ENCODE assay signal across 25 cellular contexts in the genomic region with DNA sequence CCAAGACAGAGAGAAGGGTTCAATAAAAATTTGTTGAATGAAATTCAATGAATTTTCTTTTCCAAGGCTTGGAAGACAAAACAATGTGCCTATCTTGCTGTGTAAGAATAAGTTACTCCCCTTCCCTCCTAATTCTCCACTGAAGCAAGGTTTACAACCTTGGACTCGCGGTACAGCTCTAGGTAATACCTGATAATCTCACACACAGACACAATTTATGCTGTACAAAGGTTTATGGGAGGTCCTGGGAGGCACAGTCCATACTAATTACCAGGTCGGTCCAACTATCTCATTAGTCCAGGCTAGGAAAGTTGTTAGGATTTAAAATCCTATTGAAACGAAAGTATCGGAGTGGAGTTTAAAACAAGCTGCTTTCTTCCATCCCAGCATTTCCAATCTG. TPM values are rescaled to one million over a fixed set of nuclear protein-coding genes. Genes with fewer than 3 reads are reported as not detected.
A peak's percentile ranks its signal among the peaks of the same experiment; 100 is the strongest.
DNase-seq lines count a peak whose midpoint lies in the region; ATAC-seq and TF ChIP-seq lines count a peak whose summit lies in the region.
"Had no signal": no experiment of that assay in that cellular context is flagged by ENCODE, and none has a peak within 500 bp of the region (broad histone marks: within the 10 kb centered on the region; RNA-seq: fewer than 3 reads in every experiment).

No MANE protein-coding gene starts in this region.

- no peak overlapping the region for H3K9ac ChIP-seq in colonic mucosa (ENCODE audit: low read depth in 2 of 2, low read length in 2 of 2)

- H3K27ac Mint-ChIP-seq in activated naive CD4-positive, alpha-beta T cell treated with anti-CD3 and anti-CD28 coated beads for 36 hours: peak overlapping the region; percentile 42
- peak overlapping the region in 1 of 2 donors; percentile 40 for H3K27ac Mint-ChIP-seq in activated naive CD4-positive, alpha-beta T cell treated with anti-CD3 and anti-CD28 coated beads, Interleukin-2, amount 50 U/mL, for 72 hours
- H3K27ac Mint-ChIP-seq in T-cell: peak overlapping the region; percentile 75 to 79
- H3K27ac Mint-ChIP-seq: activated B cell treated with CpG ODN at 0.5 μM for 24 hours, HFFc6 had no signal

- no peaks in the 10 kb centered on the region for H3K36me3 ChIP-seq in colonic mucosa
- H3K36me3 ChIP-seq: tibial nerve had no signal

- POLR2A ChIA-PET in T-cell (lab: Charles Lee): no interaction called here

- CTCF ChIA-PET in activated naive CD4-positive, alpha-beta T cell treated with anti-CD3 and anti-CD28 coated beads for 36 hours (lab: Charles Lee): no interaction called here
- CTCF ChIA-PET in T-cell (lab: Charles Lee): no interaction called here

- ATAC-seq in activated naive CD4-positive, alpha-beta T cell treated with anti-CD3 and anti-CD28 coated beads, Interleukin-2, amount 50 U/mL, for 72 hours: no peak
- no peak for ATAC-seq in T-cell (replicated peaks in 1 of 4)
- ATAC-seq in GM21526 (IDR thresholded peaks at IDR 0.05; ENCODE audit: low FRiP score, unreplicated experiment): no peak
- ATAC-seq: left cardiac atrium, right cardiac atrium had no signal

- no peak for TF ChIP-seq CTCF in colonic mucosa (IDR thresholded peaks at IDR 0.05)
- no peak for TF ChIP-seq CTCF in retinal pigment epithelial cell (conservative IDR thresholded peaks at IDR 0.05; ENCODE audit: low read depth, low read length)
- TF ChIP-seq CTCF in GM10266 (IDR thresholded peaks at IDR 0.05; ENCODE audit: control insufficient read depth, insufficient read depth, low read depth, missing control alignments): no peak

- H3K27me3 ChIP-seq in colonic mucosa: no peaks in the 10 kb centered on the region
- H3K27me3 ChIP-seq: tibial nerve had no signal

- H3K27me3 Mint-ChIP-seq in activated naive CD4-positive, alpha-beta T cell treated with anti-CD3 and anti-CD28 coated beads for 36 hours (ENCODE audit: low read depth): no peaks in the 10 kb centered on the region
- no peaks in the 10 kb centered on the region for H3K27me3 Mint-ChIP-seq in T-cell
- H3K27me3 Mint-ChIP-seq: activated B cell treated with CpG ODN at 0.5 μM for 24 hours; CD4-positive, alpha-beta memory T cell had no signal

- H3K9me3 ChIP-seq in colonic mucosa: no peaks in the 10 kb centered on the region
- H3K9me3 ChIP-seq: tibial nerve had no signal

- H3K4me1 Mint-ChIP-seq in activated naive CD4-positive, alpha-beta T cell treated with anti-CD3 and anti-CD28 coated beads for 36 hours (ENCODE audit: low read depth): peaks cover 85% of the 10 kb centered on the region
- peaks cover 80 to 94% (median 94%) of the 10 kb centered on the region in 3 donors for H3K4me1 Mint-ChIP-seq in T-cell
- H3K4me1 Mint-ChIP-seq: activated B cell treated with CpG ODN at 0.5 μM for 24 hours had no signal

- H3K9me3 Mint-ChIP-seq in activated naive CD4-positive, alpha-beta T cell treated with anti-CD3 and anti-CD28 coated beads for 36 hours: no peaks in the 10 kb centered on the region
- no peaks in the 10 kb centered on the region for H3K9me3 Mint-ChIP-seq in activated naive CD4-positive, alpha-beta T cell treated with anti-CD3 and anti-CD28 coated beads, Interleukin-2, amount 50 U/mL, for 72 hours
- H3K9me3 Mint-ChIP-seq in T-cell: no peaks in the 10 kb centered on the region
- H3K9me3 Mint-ChIP-seq: activated B cell treated with CpG ODN at 0.5 μM for 24 hours; CD4-positive, alpha-beta memory T cell had no signal

- peak overlapping the region; percentile 13 for H3K27ac ChIP-seq in colonic mucosa
- H3K27ac ChIP-seq: epithelial cell of prostate, RWPE1, tibial nerve had no signal

- no peak overlapping the region for H3K4me3 Mint-ChIP-seq in activated naive CD4-positive, alpha-beta T cell treated with anti-CD3 and anti-CD28 coated beads for 36 hours
- peak overlapping the region in 1 of 3 donors; percentile 4 for H3K4me3 Mint-ChIP-seq in T-cell
- H3K4me3 Mint-ChIP-seq: activated B cell treated with CpG ODN at 0.5 μM for 24 hours; CD4-positive, alpha-beta memory T cell; HFFc6 had no signal

- H3K36me3 Mint-ChIP-seq in activated naive CD4-positive, alpha-beta T cell treated with anti-CD3 and anti-CD28 coated beads for 36 hours (ENCODE audit: low read depth): no peaks in the 10 kb centered on the region
- H3K36me3 Mint-ChIP-seq in activated naive CD4-positive, alpha-beta T cell treated with anti-CD3 and anti-CD28 coated beads, Interleukin-2, amount 50 U/mL, for 72 hours: no peaks in the 10 kb centered on the region
- H3K36me3 Mint-ChIP-seq in T-cell: peaks cover 8% of the 10 kb centered on the region

- H3K4me3 ChIP-seq in colonic mucosa: no peak overlapping the region
- peak overlapping the region; percentile 29 for H3K4me3 ChIP-seq in retinal pigment epithelial cell (ENCODE audit: low read length)
- H3K4me3 ChIP-seq: tibial nerve had no signal

- no peaks in the 10 kb centered on the region for H3K4me1 ChIP-seq in colonic mucosa
- H3K4me1 ChIP-seq: tibial nerve had no signal

- intact Hi-C loops in activated naive CD4-positive, alpha-beta T cell treated with anti-CD3 and anti-CD28 coated beads for 36 hours (cut with micrococcal nuclease): no loop called here
- intact Hi-C loops in colonic mucosa (cut with DNase I): no loop called here

- DNase-seq in activated naive CD4-positive, alpha-beta T cell treated with anti-CD3 and anti-CD28 coated beads for 36 hours: no peak
- no peak for DNase-seq in activated naive CD4-positive, alpha-beta T cell treated with anti-CD3 and anti-CD28 coated beads, Interleukin-2, amount 50 U/mL, for 72 hours (ENCODE audit: low spot score in 2 of 2)
- DNase-seq in T-cell (no peak), colonic mucosa (no peak), retinal pigment epithelial cell (ENCODE audit: low read depth) (no peak), GM10266 (ENCODE audit: extremely low spot score) (no peak), RKO (ENCODE audit: low spot score) (no peak)
- DNase-seq: activated B cell treated with CpG ODN at 0.5 μM for 24 hours; activated effector memory CD4-positive, alpha-beta T cell treated with anti-CD3 and anti-CD28 coated beads, Interleukin-2, amount 50 U/mL, for 16 hours; amygdala; CD4-positive, alpha-beta memory T cell; effector CD8-positive, alpha-beta T cell; HFFc6; hippocampal formation; left cardiac atrium; mammary epithelial cell; NCI-H446; posterior cingulate gyrus; right cardiac atrium; stimulated activated CD4-positive, alpha-beta T cell treated with anti-CD3 and anti-CD28 coated beads, Interleukin-1b, Interleukin-23, amount 100 ng/mL, for 48 hours had no signal

RNA-seq across cellular contexts. Expression of gene NELL2, which starts 42.6 kb away (rescaled TPM):
- 10 to 100 TPM; 61.9 to 72.2 TPM for total RNA-seq in activated naive CD4-positive, alpha-beta T cell treated with anti-CD3 and anti-CD28 coated beads for 36 hours
- 10 to 100 TPM; 47.5 to 82.3 TPM for total RNA-seq in activated naive CD4-positive, alpha-beta T cell treated with anti-CD3 and anti-CD28 coated beads, Interleukin-2, amount 50 U/mL, for 72 hours
- total RNA-seq in T-cell (100 to 1,000 TPM; 154 to 212 (median 169) TPM), colonic mucosa (1 to 10 TPM; 2.1 to 3.0 TPM)
- total RNA-seq: activated B cell treated with CpG ODN at 0.5 μM for 24 hours, bronchial epithelial cell, HFFc6 had no signal

Comparison
In these comparisons a context has a peak if more than half of its experiments do, and no peak if none do; other contexts are left out.
1. RNA of gene NELL2, which starts 42.6 kb away (total RNA-seq): 154 to 212 TPM in T-cell, 47.5 to 82.3 TPM in activated naive CD4-positive, alpha-beta T cell treated with anti-CD3 and anti-CD28 coated beads, Interleukin-2, amount 50 U/mL, for 72 hours and 61.9 to 72.2 TPM in activated naive CD4-positive, alpha-beta T cell treated with anti-CD3 and anti-CD28 coated beads for 36 hours; 2.1 to 3.0 TPM in colonic mucosa; every median in the first group is over 10 times any median in the second.